ENCODE assay signal across 1 cellular context in genomic region chr6:45462190-45463134, GRCh38.
TF ChIP-seq lines count a peak whose summit lies in the region.

No MANE protein-coding gene starts in this region.

TF ChIP-seq in SK-N-SH treated with all-trans-retinoic acid at 6 μM for 48 hours, 23 proteins besides CTCF, POLR2A, EP300 and RAD21 (continued from another document):
- TF ChIP-seq POU6F1 (CRISPR knock-in tag; IDR thresholded peaks at IDR 0.05; ENCODE audit: borderline replicate concordance, low read depth) = no peak
- no peak for TF ChIP-seq ARNTL (CRISPR knock-in tag; IDR thresholded peaks at IDR 0.05; ENCODE audit: borderline replicate concordance, low read depth)
- no peak for TF ChIP-seq ESRRG (CRISPR knock-in tag; IDR thresholded peaks at IDR 0.05)
- TF ChIP-seq CREB5 (CRISPR knock-in tag; IDR thresholded peaks at IDR 0.05; ENCODE audit: low read depth) = no peak
- TF ChIP-seq BACH2 (CRISPR knock-in tag; IDR thresholded peaks at IDR 0.05; ENCODE audit: borderline replicate concordance) = no peak
- TF ChIP-seq ZNF70 (CRISPR knock-in tag; IDR thresholded peaks at IDR 0.05) = no peak
- no peak for TF ChIP-seq SNAI2 (CRISPR knock-in tag; IDR thresholded peaks at IDR 0.05)
- no peak for TF ChIP-seq ZFP30 (CRISPR knock-in tag; IDR thresholded peaks at IDR 0.05)
- no peak for TF ChIP-seq TCF4 (CRISPR knock-in tag; IDR thresholded peaks at IDR 0.05; ENCODE audit: borderline replicate concordance)
